Comparison of ENCODE assay signal across 8 cellular contexts in the genomic region with DNA sequence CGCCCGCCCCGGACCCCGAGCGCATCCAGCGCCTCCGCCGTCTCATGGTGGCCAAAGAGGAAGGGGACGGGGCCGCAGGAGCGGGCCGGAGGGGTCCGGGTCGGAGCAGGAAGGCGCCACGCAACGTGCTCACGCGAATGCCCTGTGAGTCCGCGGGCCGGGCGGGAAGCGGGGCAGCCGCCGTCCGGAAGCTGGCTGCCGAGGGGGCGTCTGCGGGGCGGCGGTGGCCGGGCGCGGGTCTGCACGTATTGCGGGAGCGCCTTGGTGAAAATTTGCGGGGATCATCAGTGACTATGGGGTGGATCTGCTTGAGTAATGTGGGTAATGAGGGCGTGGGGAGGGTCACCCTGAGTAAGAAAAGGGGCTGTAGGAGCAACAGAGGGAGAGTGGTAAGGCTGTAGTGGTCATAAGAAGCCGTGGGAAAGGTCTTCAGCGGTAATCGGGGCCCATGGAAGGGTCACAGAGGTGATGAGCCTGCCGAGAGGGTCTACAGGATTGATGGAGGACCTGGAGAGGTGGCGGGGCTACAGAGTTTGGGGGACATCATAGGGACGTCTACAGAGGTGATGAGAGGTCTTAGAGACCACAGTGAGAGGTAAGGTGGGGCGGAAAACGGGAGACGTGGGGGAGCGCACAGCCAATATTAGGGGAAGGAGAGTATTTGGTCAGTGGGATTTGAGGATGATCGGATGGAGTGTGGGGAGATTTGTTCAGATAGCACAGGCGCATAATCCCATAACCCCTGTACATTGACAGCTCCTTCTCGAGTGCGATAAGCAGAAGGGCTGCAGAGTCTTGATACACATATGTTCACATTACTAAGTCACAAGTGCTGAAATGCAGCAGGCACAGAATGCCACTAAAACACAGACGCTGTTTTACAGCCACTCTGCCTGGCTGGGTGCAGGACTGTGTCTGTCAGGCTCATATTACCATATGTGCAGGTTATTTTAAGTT. TPM values are rescaled to one million over a fixed set of nuclear protein-coding genes. Genes with fewer than 3 reads are reported as not detected.
A peak's percentile ranks its signal among the peaks of the same experiment; 100 is the strongest.
DNase-seq lines count a peak whose midpoint lies in the region; ATAC-seq and TF ChIP-seq lines count a peak whose summit lies in the region.

No MANE protein-coding gene starts in this region.

- DNase-seq in activated T-cell treated with anti-CD3 and anti-CD28 coated beads for 48 hours (ENCODE audit: low read depth) (peak; percentile 31), activated T-cell treated with anti-CD3 and anti-CD28 coated beads for 4 hours (no peak), RWPE2 (ENCODE audit: low spot score) (no peak), left lung (peak; percentile 47 to 90), SHP77 (lab: John Stamatoyannopoulos, UW) (no peak)
- DNase-seq in central memory CD8-positive, alpha-beta T cell (ENCODE audit: low spot score in 2 of 2): no peak
- peak; percentile 42 for DNase-seq in stimulated activated naive CD8-positive, alpha-beta T cell treated with anti-CD3 and anti-CD28 coated beads, Interleukin-15, Interleukin-2, amounts not matched to agents 100 U/mL and 50 U/mL, for 24 hours

- peaks cover 10% of the 10 kb centered on the region for H3K4me1 ChIP-seq in RWPE2 (ENCODE audit: insufficient read depth, poor library complexity, severe bottlenecking)
- H3K4me1 ChIP-seq in left lung: peaks cover 0 to 21% of the 10 kb centered on the region in 2 donors

- no peak for TF ChIP-seq CTCF in RWPE2 (IDR thresholded peaks at IDR 0.05; ENCODE audit: poor library complexity, severe bottlenecking)
- peak in 1 of 2 donors; percentile 7 for TF ChIP-seq CTCF in left lung (IDR thresholded peaks at IDR 0.05)

- H3K9me3 ChIP-seq in RWPE2 (ENCODE audit: severe bottlenecking) (no peaks in the 10 kb centered on the region), left lung (no peaks in the 10 kb centered on the region)

- peaks cover 22% of the 10 kb centered on the region for H3K4me1 Mint-ChIP-seq in central memory CD8-positive, alpha-beta T cell

- H3K27me3 ChIP-seq in RWPE2 (ENCODE audit: insufficient read depth, poor library complexity, severe bottlenecking) (no peaks in the 10 kb centered on the region), left lung (no peaks in the 10 kb centered on the region)

- no peaks in the 10 kb centered on the region for H3K9me3 Mint-ChIP-seq in central memory CD8-positive, alpha-beta T cell

- no peaks in the 10 kb centered on the region for H3K27me3 Mint-ChIP-seq in central memory CD8-positive, alpha-beta T cell

- H3K4me3 ChIP-seq in RWPE2 (ENCODE audit: severe bottlenecking) (peak overlapping the region; percentile 96), left lung (peak overlapping the region; percentile 62 to 71)

- peak overlapping the region; percentile 46 for H3K27ac ChIP-seq in RWPE2 (ENCODE audit: poor library complexity, severe bottlenecking)
- peak overlapping the region in 1 of 2 donors; percentile 48 for H3K27ac ChIP-seq in left lung

- peak overlapping the region; percentile 79 for H3K4me3 Mint-ChIP-seq in central memory CD8-positive, alpha-beta T cell

- peaks cover 2% of the 10 kb centered on the region for H3K36me3 ChIP-seq in RWPE2 (ENCODE audit: low read depth)
- H3K36me3 ChIP-seq in left lung: peaks cover 0 to 6% of the 10 kb centered on the region in 2 donors

- intact Hi-C loops in left lung (cut with DNase I): no loop called here

- ATAC-seq in HG02852 (IDR thresholded peaks at IDR 0.05; ENCODE audit: unreplicated experiment) (peak; percentile 33), RWPE2 (ENCODE audit: low read depth) (peak; percentile 5; the same call in 1 of the 3 replicates), left lung (no peak)
- ATAC-seq in central memory CD8-positive, alpha-beta T cell (replicated peaks; ENCODE audit: extremely low read depth, poor library complexity, severe bottlenecking): peak; percentile 7
- peak; percentile 4 for ATAC-seq in stimulated activated naive CD8-positive, alpha-beta T cell treated with anti-CD3 and anti-CD28 coated beads, Interleukin-15, Interleukin-2, amounts not matched to agents 100 U/mL and 50 U/mL, for 24 hours

- H3K36me3 Mint-ChIP-seq in central memory CD8-positive, alpha-beta T cell (ENCODE audit: insufficient read depth): peaks cover 2% of the 10 kb centered on the region

- H3K27ac Mint-ChIP-seq in central memory CD8-positive, alpha-beta T cell (ENCODE audit: low read depth): peak overlapping the region; percentile 60

RNA-seq across cellular contexts. Expression of gene LSM11, which starts 0.8 kb away (rescaled TPM):
- 1 to 10 TPM; 3.0 to 3.2 TPM for total RNA-seq in left lung

RNA-seq across cellular contexts. Expression of gene THG1L, which starts 13.1 kb away (rescaled TPM):
- 1 to 10 TPM; 8.8 to 9.4 TPM for total RNA-seq in left lung

Comparison
In these comparisons a context has a peak if more than half of its experiments do, and no peak if none do; other contexts are left out.
1. DNase-seq: peak in activated T-cell treated with anti-CD3 and anti-CD28 coated beads for 48 hours (single experiment), left lung (2 of 2) and stimulated activated naive CD8-positive, alpha-beta T cell treated with anti-CD3 and anti-CD28 coated beads, Interleukin-15, Interleukin-2, amounts not matched to agents 100 U/mL and 50 U/mL, for 24 hours (single experiment); none in activated T-cell treated with anti-CD3 and anti-CD28 coated beads for 4 hours (single experiment), RWPE2 (single experiment), central memory CD8-positive, alpha-beta T cell (0 of 2) and SHP77 (0 of 2).